Comparison of ENCODE assay signal across 20 cellular contexts in genomic region chr3:175679582-175679981, GRCh38.
"Had no signal": no experiment of that assay in that cellular context is flagged by ENCODE, and none has a peak within 500 bp of the region (broad histone marks: within the 10 kb centered on the region; RNA-seq: fewer than 3 reads in every experiment).

No MANE protein-coding gene starts in this region.

- H3K79me2 ChIP-seq: parathyroid adenoma had no signal

- H3K36me3 ChIP-seq: esophagus muscularis mucosa, left ventricle myocardium inferior, lower lobe of right lung, neutrophil, stomach, tibial artery had no signal

- H3K4me3 ChIP-seq: esophagus muscularis mucosa, left ventricle myocardium inferior, lower lobe of right lung, stomach, testis, tibial artery had no signal

- H3K27ac ChIP-seq: esophagus muscularis mucosa, left ventricle myocardium inferior, lower lobe of right lung, neutrophil, parathyroid adenoma, stomach, testis, tibial artery had no signal

- DNase-seq: effector CD8-positive, alpha-beta T cell; foreskin melanocyte; glutamatergic neuron; hypothalamus; immature natural killer cell; islet precursor cell; kidney glomerular epithelial cell; left colon; left ventricle myocardium inferior; lower lobe of right lung; naive B cell; stimulated activated CD4-positive, alpha-beta T cell treated with anti-CD3 and anti-CD28 coated beads, Interleukin-2, amount 100 ng/mL, for 24 hours; stimulated activated CD4-positive, alpha-beta T cell treated with anti-CD3 and anti-CD28 coated beads, Interleukin-4, amount 100 ng/mL, for 24 hours; stimulated activated naive CD4-positive, alpha-beta T cell treated with Interleukin-2 at 50 U/mL for 16 hours; stomach; testis; tibial artery had no signal

- H2AFZ ChIP-seq: parathyroid adenoma had no signal

- H3K9ac ChIP-seq: parathyroid adenoma had no signal

- H3K4me1 ChIP-seq: esophagus muscularis mucosa, left ventricle myocardium inferior, lower lobe of right lung, parathyroid adenoma, stomach, testis, tibial artery had no signal

- H3K9me3 ChIP-seq: lower lobe of right lung, neutrophil, testis had no signal

- H3K27me3 ChIP-seq: esophagus muscularis mucosa, neutrophil, stomach, testis, tibial artery had no signal
